Comparison of ENCODE assay signal across 7 cellular contexts in the genomic region with DNA sequence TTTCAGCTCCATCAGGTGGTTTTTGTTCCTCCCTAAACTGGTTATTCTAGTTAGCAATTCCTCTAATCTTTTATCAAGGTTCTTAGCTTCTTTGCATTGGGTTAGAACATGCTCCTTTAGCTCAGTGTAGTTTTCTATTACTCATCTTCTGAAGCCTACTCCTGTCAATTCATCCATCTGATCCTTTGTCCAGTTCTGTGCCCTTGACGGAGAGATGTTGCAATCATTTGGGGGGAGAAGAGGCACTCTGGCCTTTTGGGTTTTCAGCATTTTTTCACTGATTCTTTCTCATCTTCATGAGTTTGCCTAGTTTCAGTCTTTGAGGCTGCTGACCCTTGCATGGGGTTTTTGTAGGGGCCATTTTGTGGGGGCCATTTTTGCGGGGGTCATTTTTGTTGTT. TPM values are rescaled to one million over a fixed set of nuclear protein-coding genes. Genes with fewer than 3 reads are reported as not detected.
"Had no signal": no experiment of that assay in that cellular context is flagged by ENCODE, and none has a peak within 500 bp of the region (broad histone marks: within the 10 kb centered on the region; RNA-seq: fewer than 3 reads in every experiment).

No MANE protein-coding gene starts in this region.

RNA-seq across cellular contexts. Expression of a gene that starts 5.6 kb away (rescaled TPM):
- total RNA-seq: M059J, NCI-H460, PC-3, Right ventricle myocardium inferior, RPMI7951, SJCRH30, SK-MEL-5 had no signal
